8 cellular contexts compared by ENCODE assay signal in genomic region chr2:68837164-68837860, GRCh38. TPM values are rescaled to one million over a fixed set of nuclear protein-coding genes. Genes with fewer than 3 reads are reported as not detected.
DNase-seq lines count a peak whose midpoint lies in the region; ATAC-seq and TF ChIP-seq lines count a peak whose summit lies in the region.

No MANE protein-coding gene starts in this region.

- peaks cover 44% of the 10 kb centered on the region for H3K4me1 Mint-ChIP-seq in activated CD8-positive, alpha-beta T cell treated with anti-CD3 and anti-CD28 coated beads, Interleukin-2, amount 10 ng/mL, durations not matched to agents 7 days and 5 days (ENCODE audit: low read depth)
- no peaks in the 10 kb centered on the region for H3K4me1 Mint-ChIP-seq in endothelial cell (ENCODE audit: unreplicated experiment)
- H3K4me1 Mint-ChIP-seq in neural progenitor cell, result no peaks in the 10 kb centered on the region

- no peak overlapping the region for H3K27ac Mint-ChIP-seq in activated CD8-positive, alpha-beta T cell treated with anti-CD3 and anti-CD28 coated beads, Interleukin-2, amount 10 ng/mL, durations not matched to agents 7 days and 5 days
- no peak overlapping the region for H3K27ac Mint-ChIP-seq in endothelial cell (ENCODE audit: unreplicated experiment)
- H3K27ac Mint-ChIP-seq in neural progenitor cell, result no peak overlapping the region

- H3K79me2 ChIP-seq in neural progenitor cell (ENCODE audit: low read depth), result no peaks in the 10 kb centered on the region

- H3K27me3 ChIP-seq in neural progenitor cell, result no peaks in the 10 kb centered on the region
- H3K27me3 ChIP-seq in transverse colon, result no peaks in the 10 kb centered on the region
- H3K27me3 ChIP-seq in MG63, result no peaks in the 10 kb centered on the region

- H4K20me1 ChIP-seq in neural progenitor cell (ENCODE audit: low read depth), result no peaks in the 10 kb centered on the region

- TF ChIP-seq EP300 in transverse colon (IDR thresholded peaks at IDR 0.05; ENCODE audit: low read depth), result no peak

- peak; percentile 82 for ATAC-seq in activated CD8-positive, alpha-beta T cell treated with anti-CD3 and anti-CD28 coated beads, Interleukin-2, amount 10 ng/mL, durations not matched to agents 7 days and 5 days

- peak; percentile 75 for DNase-seq in ELF-1 (ENCODE audit: low read depth, low spot score)
- DNase-seq in KG1 (lab: John Stamatoyannopoulos, UW), result peak; percentile 49
- peak; percentile 80 for DNase-seq in activated CD8-positive, alpha-beta T cell treated with anti-CD3 and anti-CD28 coated beads, Interleukin-2, amount 10 ng/mL, durations not matched to agents 7 days and 5 days
- DNase-seq in endothelial cell (ENCODE audit: low spot score), result peak; percentile 72
- DNase-seq in neural progenitor cell (ENCODE audit: low spot score), result peak; percentile 80
- DNase-seq in transverse colon, result peak; percentile 78
- no peak for DNase-seq in NCI-H524 treated with DMSO at 0.1 percent for 48 hours (lab: John Stamatoyannopoulos, UW)
- DNase-seq in MG63, result no peak

- no peaks in the 10 kb centered on the region for H3F3A ChIP-seq in neural progenitor cell (ENCODE audit: low read depth)

- H3K9ac ChIP-seq in neural progenitor cell, result no peak overlapping the region

- H3K4me3 ChIP-seq in neural progenitor cell, result no peak overlapping the region
- no peak overlapping the region for H3K4me3 ChIP-seq in transverse colon
- no peak overlapping the region for H3K4me3 ChIP-seq in MG63

- TF ChIP-seq POLR2A in transverse colon (IDR thresholded peaks at IDR 0.05), result no peak

- no peak overlapping the region for H3K4me2 ChIP-seq in neural progenitor cell

- H3K36me3 ChIP-seq in neural progenitor cell (no peaks in the 10 kb centered on the region), transverse colon (no peaks in the 10 kb centered on the region), MG63 (no peaks in the 10 kb centered on the region)

- no peak overlapping the region for H3K27ac ChIP-seq in neural progenitor cell
- H3K27ac ChIP-seq in transverse colon, result no peak overlapping the region

- peak; percentile 65 for TF ChIP-seq CTCF in endothelial cell (IDR thresholded peaks at IDR 0.05; ENCODE audit: unreplicated experiment)
- peak; percentile 87 for TF ChIP-seq CTCF in neural progenitor cell (IDR thresholded peaks at IDR 0.05)
- peak; percentile 41 to 61 (median 55) for TF ChIP-seq CTCF in transverse colon (IDR thresholded peaks at IDR 0.05)

- 66 to 83% methylated on average over 1 to 15 of the region's 15 CpGs for WGBS in transverse colon (ENCODE audit: low coverage in 1 of 2), 2 donors

- H3K9me3 ChIP-seq in neural progenitor cell (ENCODE audit: low read depth), result no peaks in the 10 kb centered on the region
- H3K9me3 ChIP-seq in transverse colon, result no peaks in the 10 kb centered on the region
- H3K9me3 ChIP-seq in MG63, result no peaks in the 10 kb centered on the region

- no peaks in the 10 kb centered on the region for H3K36me3 Mint-ChIP-seq in activated CD8-positive, alpha-beta T cell treated with anti-CD3 and anti-CD28 coated beads, Interleukin-2, amount 10 ng/mL, durations not matched to agents 7 days and 5 days (ENCODE audit: low read depth)
- H3K36me3 Mint-ChIP-seq in endothelial cell (ENCODE audit: low read depth, unreplicated experiment), result no peaks in the 10 kb centered on the region
- no peaks in the 10 kb centered on the region for H3K36me3 Mint-ChIP-seq in neural progenitor cell

- no peaks in the 10 kb centered on the region for H3K27me3 Mint-ChIP-seq in activated CD8-positive, alpha-beta T cell treated with anti-CD3 and anti-CD28 coated beads, Interleukin-2, amount 10 ng/mL, durations not matched to agents 7 days and 5 days (ENCODE audit: low read depth)
- H3K27me3 Mint-ChIP-seq in endothelial cell (ENCODE audit: unreplicated experiment) (no peaks in the 10 kb centered on the region), neural progenitor cell (ENCODE audit: insufficient read depth, low read depth) (peaks cover 2% of the 10 kb centered on the region)

- intact Hi-C loops in transverse colon (cut with DNase I; ENCODE audit: low total_unique reads), result no loop called here

- in situ Hi-C loops in transverse colon (cut with MboI; ENCODE audit: low pct_ligation_motif_present in 1 of 4, low pct_unique_long_range_greater_than_20kb in 1 of 4, low sequenced_read_pairs in 3 of 4), result no loop called here

- no peak overlapping the region for H3K4me3 Mint-ChIP-seq in activated CD8-positive, alpha-beta T cell treated with anti-CD3 and anti-CD28 coated beads, Interleukin-2, amount 10 ng/mL, durations not matched to agents 7 days and 5 days
- H3K4me3 Mint-ChIP-seq in endothelial cell (ENCODE audit: unreplicated experiment) (no peak overlapping the region), neural progenitor cell (no peak overlapping the region)

- H3K9me3 Mint-ChIP-seq in activated CD8-positive, alpha-beta T cell treated with anti-CD3 and anti-CD28 coated beads, Interleukin-2, amount 10 ng/mL, durations not matched to agents 7 days and 5 days (ENCODE audit: insufficient read depth), result no peaks in the 10 kb centered on the region
- H3K9me3 Mint-ChIP-seq in endothelial cell (ENCODE audit: unreplicated experiment) (no peaks in the 10 kb centered on the region), neural progenitor cell (no peaks in the 10 kb centered on the region)

- peak overlapping the region; percentile 93 for H2AFZ ChIP-seq in neural progenitor cell (replicated peaks)

- CTCF ChIA-PET in activated CD8-positive, alpha-beta T cell treated with anti-CD3 and anti-CD28 coated beads, Interleukin-2, amount 10 ng/mL, durations not matched to agents 7 days and 5 days (lab: Charles Lee), result interaction anchor here (0.7 to 5.2 kb wide), 22 partner anchors 8 to 375 kb away, joined by 3 to 59 read pairs (median 4); no protein-coding TSS in a partner anchor

- POLR2A ChIA-PET in activated CD8-positive, alpha-beta T cell treated with anti-CD3 and anti-CD28 coated beads, Interleukin-2, amount 10 ng/mL, durations not matched to agents 7 days and 5 days (lab: Charles Lee), result no interaction called here

- H3K4me1 ChIP-seq in neural progenitor cell (no peaks in the 10 kb centered on the region), transverse colon (peaks cover 0 to 7% (median 3%) of the 10 kb centered on the region in 4 donors)

RNA-seq across cellular contexts. Expression of gene BMP10, which starts 33.9 kb away (rescaled TPM):
- not detected for total RNA-seq in activated CD8-positive, alpha-beta T cell treated with anti-CD3 and anti-CD28 coated beads, Interleukin-2, amount 10 ng/mL, durations not matched to agents 7 days and 5 days
- total RNA-seq in endothelial cell (ENCODE audit: unreplicated experiment) (not detected), neural progenitor cell (ENCODE audit: low replicate concordance) (not detected in 2 replicates), transverse colon (not detected)
- not detected in 2 replicates for total RNA-seq in MG63 (2014; rRNA removed; shearing (Covaris generic); ENCODE audit: low replicate concordance)

Comparison
In these comparisons a context has a peak if more than half of its experiments do, and no peak if none do; other contexts are left out.
1. DNase-seq: peak in ELF-1 (single experiment), KG1 (single experiment), activated CD8-positive, alpha-beta T cell treated with anti-CD3 and anti-CD28 coated beads, Interleukin-2, amount 10 ng/mL, durations not matched to agents 7 days and 5 days (single experiment), endothelial cell (single experiment), neural progenitor cell (single experiment) and transverse colon (single experiment); none in NCI-H524 treated with DMSO at 0.1 percent for 48 hours (single experiment) and MG63 (single experiment).
2. Peak in every context shown above with its lines, with median percentiles within 50 percentile points of each other: CTCF ChIP-seq.